Comparison of ENCODE assay signal across 25 cellular contexts in the genomic region with DNA sequence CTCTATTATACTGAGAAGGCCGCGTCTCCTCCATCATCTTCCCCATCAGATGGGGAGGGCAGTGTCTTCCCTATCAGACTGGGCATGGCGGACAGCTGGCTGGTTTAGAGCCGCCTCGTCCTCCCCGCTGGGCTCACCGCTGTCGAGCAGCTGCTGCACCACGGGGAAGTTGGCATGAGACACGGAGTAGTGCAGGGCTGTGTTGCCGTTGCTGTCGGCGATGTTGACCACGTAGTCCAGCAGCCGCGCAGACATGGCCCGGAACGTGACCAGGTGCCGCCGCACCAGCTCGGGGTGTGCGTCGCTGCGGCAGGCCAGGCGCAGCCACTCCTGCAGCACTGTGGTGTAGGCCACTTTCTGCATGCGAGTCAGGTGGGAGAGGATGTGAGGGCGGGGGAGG.
"Had no signal": no experiment of that assay in that cellular context is flagged by ENCODE, and none has a peak within 500 bp of the region (broad histone marks: within the 10 kb centered on the region; RNA-seq: fewer than 3 reads in every experiment).

No MANE protein-coding gene starts in this region.

- H3K36me3 Mint-ChIP-seq: activated naive CD8-positive, alpha-beta T cell treated with anti-CD3 and anti-CD28 coated beads for 36 hours; natural killer cell treated with Interleukin-12 subunit alpha and Interleukin-12 subunit beta and Interleukin-15 and Interleukin-18, amount 100 ng/mL, for 72 hours had no signal

- H3K27me3 Mint-ChIP-seq: natural killer cell treated with Interleukin-12 subunit alpha and Interleukin-12 subunit beta and Interleukin-15 and Interleukin-18, amount 100 ng/mL, for 72 hours; stimulated activated naive CD8-positive, alpha-beta T cell treated with anti-CD3 and anti-CD28 coated beads, Interleukin-15, amount 100 ng/mL, for 72 hours had no signal

- H3K27ac ChIP-seq: breast epithelium, colonic mucosa, dorsolateral prefrontal cortex, pancreas, psoas muscle, right atrium auricular region, suprapubic skin, tibial nerve, WERI-Rb-1 had no signal

- H3K9me3 ChIP-seq: breast epithelium, colonic mucosa, esophagus muscularis mucosa, pancreas, psoas muscle, right atrium auricular region, suprapubic skin, tibial nerve had no signal

- H3K4me1 ChIP-seq: breast epithelium, pancreas had no signal

- H3K27me3 ChIP-seq: breast epithelium, colonic mucosa, dorsolateral prefrontal cortex, esophagus muscularis mucosa, pancreas, right atrium auricular region, suprapubic skin, tibial nerve had no signal

- H3K4me3 ChIP-seq: breast epithelium, colonic mucosa, dorsolateral prefrontal cortex, esophagus muscularis mucosa, pancreas, psoas muscle, right atrium auricular region, suprapubic skin, tibial nerve had no signal

- ATAC-seq: activated T-cell treated with anti-CD3 and anti-CD28 coated beads, Interleukin-2, amount 50 U/mL, for 4 hours; effector memory CD8-positive, alpha-beta T cell; left ventricle myocardium superior; natural killer cell treated with Interleukin-12 subunit alpha and Interleukin-12 subunit beta and Interleukin-15 and Interleukin-18, amount 100 ng/mL, for 72 hours; pancreas; psoas muscle; stimulated activated naive CD8-positive, alpha-beta T cell treated with anti-CD3 and anti-CD28 coated beads, Interleukin-15, amount 100 ng/mL, for 72 hours had no signal

- H3K9me3 Mint-ChIP-seq: activated naive CD8-positive, alpha-beta T cell treated with anti-CD3 and anti-CD28 coated beads for 36 hours; activated T-cell treated with anti-CD3 and anti-CD28 coated beads, Interleukin-2, amount 50 U/mL, for 4 hours; effector memory CD8-positive, alpha-beta T cell; natural killer cell treated with Interleukin-12 subunit alpha and Interleukin-12 subunit beta and Interleukin-15 and Interleukin-18, amount 100 ng/mL, for 72 hours; stimulated activated naive CD8-positive, alpha-beta T cell treated with anti-CD3 and anti-CD28 coated beads, Interleukin-15, amount 100 ng/mL, for 72 hours; T-helper 2 cell treated with Interferon-gamma antibody and Interleukin-4, amounts not matched to agents 5 μg/mL and 100 μg/mL, for 36 hours had no signal

- H3K36me3 ChIP-seq: colonic mucosa had no signal

- H3K4me1 Mint-ChIP-seq: activated naive CD8-positive, alpha-beta T cell treated with anti-CD3 and anti-CD28 coated beads for 36 hours had no signal

- H3K4me3 Mint-ChIP-seq: activated naive CD8-positive, alpha-beta T cell treated with anti-CD3 and anti-CD28 coated beads for 36 hours; activated T-cell treated with anti-CD3 and anti-CD28 coated beads, Interleukin-2, amount 50 U/mL, for 4 hours; effector memory CD8-positive, alpha-beta T cell; natural killer cell treated with Interleukin-12 subunit alpha and Interleukin-12 subunit beta and Interleukin-15 and Interleukin-18, amount 100 ng/mL, for 72 hours; stimulated activated naive CD8-positive, alpha-beta T cell treated with anti-CD3 and anti-CD28 coated beads, Interleukin-15, amount 100 ng/mL, for 72 hours; T-helper 2 cell treated with Interferon-gamma antibody and Interleukin-4, amounts not matched to agents 5 μg/mL and 100 μg/mL, for 36 hours had no signal

- DNase-seq: activated CD4-positive, alpha-beta T cell treated with anti-CD3 and anti-CD28 coated beads for 1 hour; activated CD8-positive, alpha-beta memory T cell treated with anti-CD3 and anti-CD28 coated beads, Interleukin-2, amount 50 U/mL, for 4 hours; activated naive CD4-positive, alpha-beta T cell treated with Interleukin-2 at 50 U/mL for 16 hours; activated naive CD8-positive, alpha-beta T cell treated with anti-CD3 and anti-CD28 coated beads for 36 hours; activated T-cell treated with anti-CD3 and anti-CD28 coated beads, Interleukin-2, amount 50 U/mL, for 4 hours; colonic mucosa; dorsolateral prefrontal cortex; effector memory CD8-positive, alpha-beta T cell; hippocampal formation; kidney glomerular epithelial cell; left ventricle myocardium superior; mammary epithelial cell; midbrain; pancreas; psoas muscle; stimulated activated CD4-positive, alpha-beta T cell treated with anti-CD3 and anti-CD28 coated beads, Interleukin-1b, Interleukin-23, amount 100 ng/mL, for 48 hours; stimulated activated naive CD8-positive, alpha-beta T cell treated with anti-CD3 and anti-CD28 coated beads, Interleukin-15, amount 100 ng/mL, for 72 hours; WERI-Rb-1 had no signal

- H3K27ac Mint-ChIP-seq: activated naive CD8-positive, alpha-beta T cell treated with anti-CD3 and anti-CD28 coated beads for 36 hours; effector memory CD8-positive, alpha-beta T cell; natural killer cell treated with Interleukin-12 subunit alpha and Interleukin-12 subunit beta and Interleukin-15 and Interleukin-18, amount 100 ng/mL, for 72 hours; stimulated activated naive CD8-positive, alpha-beta T cell treated with anti-CD3 and anti-CD28 coated beads, Interleukin-15, amount 100 ng/mL, for 72 hours; T-helper 2 cell treated with Interferon-gamma antibody and Interleukin-4, amounts not matched to agents 5 μg/mL and 100 μg/mL, for 36 hours had no signal
